ENCODE assay signal across 31 cellular contexts in genomic region chr12:128266086-128266485, GRCh38. TPM values are rescaled to one million over a fixed set of nuclear protein-coding genes. Genes with fewer than 3 reads are reported as not detected.
DNase-seq lines count a peak whose midpoint lies in the region; ATAC-seq and TF ChIP-seq lines count a peak whose summit lies in the region.
"Had no signal": no experiment of that assay in that cellular context is flagged by ENCODE, and none has a peak within 500 bp of the region (broad histone marks: within the 10 kb centered on the region; RNA-seq: fewer than 3 reads in every experiment).

No MANE protein-coding gene starts in this region.

- in situ Hi-C loops in GM13976 (cut with MboI; ENCODE audit: low sequenced_read_pairs, unreplicated experiment) = no loop called here

- H3K27ac Mint-ChIP-seq in chondrocyte (ENCODE audit: unreplicated experiment) (no peak overlapping the region), progenitor cell of endocrine pancreas (no peak overlapping the region)
- H3K27ac Mint-ChIP-seq: activated naive CD8-positive, alpha-beta T cell treated with anti-CD3 and anti-CD28 coated beads for 36 hours; IgD-negative memory B cell had no signal

- no peaks in the 10 kb centered on the region for H3K36me3 Mint-ChIP-seq in chondrocyte (ENCODE audit: low read depth)
- no peaks in the 10 kb centered on the region for H3K36me3 Mint-ChIP-seq in progenitor cell of endocrine pancreas (ENCODE audit: insufficient read depth)
- H3K36me3 Mint-ChIP-seq: activated naive CD8-positive, alpha-beta T cell treated with anti-CD3 and anti-CD28 coated beads for 36 hours; IgD-negative memory B cell had no signal

- peaks cover 22% of the 10 kb centered on the region for H3K27me3 ChIP-seq in adrenal gland
- H3K27me3 ChIP-seq in thyroid gland = no peaks in the 10 kb centered on the region

- intact Hi-C loops in adrenal gland (cut with DNase I) (loop anchor here in 1 of 2 donors (10.0 kb wide), 1 partner anchor 1649 kb away; no protein-coding TSS in a partner anchor), thyroid gland (cut with DNase I) (no loop called here)

- H3K9me3 Mint-ChIP-seq in chondrocyte (ENCODE audit: low read depth) = peaks cover 16% of the 10 kb centered on the region
- H3K9me3 Mint-ChIP-seq in progenitor cell of endocrine pancreas (ENCODE audit: low read depth) = peaks cover 8% of the 10 kb centered on the region
- H3K9me3 Mint-ChIP-seq: stimulated activated naive B cell treated with anti-CD40 and anti-IgM and Interleukin-4, amounts not matched to agents 10 μg/mL and 1 μg/mL and 100 μg/mL, for 72 hours had no signal

- H3K4me1 ChIP-seq in adrenal gland (replicated peaks in 1 of 2) = peaks cover 0 to 3% of the 10 kb centered on the region in 2 donors
- H3K4me1 ChIP-seq in thyroid gland = peaks cover 0 to 12% of the 10 kb centered on the region in 2 donors
- H3K4me1 ChIP-seq: foreskin keratinocyte had no signal

- H3K4me3 ChIP-seq in iPS-18c (ENCODE audit: insufficient read depth, low read depth, low read length) (peak overlapping the region; percentile 53; the same call in 1 of the 2 replicates), adrenal gland (no peak overlapping the region), thyroid gland (replicated peaks in 1 of 3) (no peak overlapping the region)
- H3K4me3 ChIP-seq: lung, thoracic aorta had no signal

- H3K27me3 Mint-ChIP-seq in chondrocyte (ENCODE audit: low read depth) = peaks cover 54% of the 10 kb centered on the region
- H3K27me3 Mint-ChIP-seq in progenitor cell of endocrine pancreas = peaks cover 35% of the 10 kb centered on the region

- H3K4me3 Mint-ChIP-seq in chondrocyte (ENCODE audit: unreplicated experiment) (peak overlapping the region; percentile 54), progenitor cell of endocrine pancreas (ENCODE audit: low read depth) (peak overlapping the region; percentile 56)
- H3K4me3 Mint-ChIP-seq: activated naive CD8-positive, alpha-beta T cell treated with anti-CD3 and anti-CD28 coated beads for 36 hours; stimulated activated naive B cell treated with anti-CD40 and anti-IgM and Interleukin-4, amounts not matched to agents 10 μg/mL and 1 μg/mL and 100 μg/mL, for 72 hours had no signal

- H3K4me1 Mint-ChIP-seq in chondrocyte (ENCODE audit: low read depth) (peaks cover 10% of the 10 kb centered on the region), progenitor cell of endocrine pancreas (ENCODE audit: low read depth) (peaks cover 8% of the 10 kb centered on the region)
- H3K4me1 Mint-ChIP-seq: activated naive CD8-positive, alpha-beta T cell treated with anti-CD3 and anti-CD28 coated beads for 36 hours; IgD-negative memory B cell had no signal

- H3K9me3 ChIP-seq in iPS-18c (ENCODE audit: control insufficient read depth, insufficient read depth, low read length) (peaks cover 6% of the 10 kb centered on the region), adrenal gland (replicated peaks in 1 of 3) (no peaks in the 10 kb centered on the region), thyroid gland (no peaks in the 10 kb centered on the region)
- H3K9me3 ChIP-seq: thoracic aorta had no signal

- ATAC-seq in HG03460 (IDR thresholded peaks at IDR 0.05; ENCODE audit: unreplicated experiment) = no peak
- ATAC-seq: foreskin keratinocyte; stimulated activated naive B cell treated with anti-CD40 and anti-IgM and Interleukin-4, amounts not matched to agents 10 μg/mL and 1 μg/mL and 100 μg/mL, for 72 hours had no signal

- H3K27ac ChIP-seq in adrenal gland (no peak overlapping the region), thyroid gland (no peak overlapping the region)
- H3K27ac ChIP-seq: C4-2B, foreskin keratinocyte, HL-60, thoracic aorta, VCaP had no signal

- DNase-seq in GM13976 (ENCODE audit: low spot score) (peak; percentile 23), chondrocyte (ENCODE audit: low spot score) (no peak), progenitor cell of endocrine pancreas (ENCODE audit: low spot score, unreplicated experiment) (no peak), adrenal gland (no peak), NCI-H1105 treated with DMSO at 0.1 percent for 48 hours (lab: John Stamatoyannopoulos, UW) (no peak), thyroid gland (no peak)
- DNase-seq: activated CD4-positive, alpha-beta T cell treated with anti-CD3 and anti-CD28 coated beads, Interleukin-2, amount 50 U/mL, for 1 hour; activated CD8-positive, alpha-beta memory T cell treated with anti-CD3 and anti-CD28 coated beads, Interleukin-2, amount 50 U/mL, for 4 hours; activated naive CD8-positive, alpha-beta T cell treated with anti-CD3 and anti-CD28 coated beads for 36 hours; Calu3; effector CD8-positive, alpha-beta T cell; erythroblast; foreskin keratinocyte; kidney; NCI-H2081 treated with DMSO at 0.1 percent for 48 hours; NCI-H446; OCI-M1; stimulated activated CD4-positive, alpha-beta T cell treated with anti-CD3 and anti-CD28 coated beads, Interleukin-12 subunit alpha, Interleukin-12 subunit beta, amount 100 ng/mL, for 4 hours; stimulated activated CD4-positive, alpha-beta T cell treated with anti-CD3 and anti-CD28 coated beads, Interleukin-4, amount 100 ng/mL, for 24 hours; stimulated activated naive B cell treated with anti-CD40 and anti-IgM and Interleukin-4, amounts not matched to agents 10 μg/mL and 1 μg/mL and 100 μg/mL, for 72 hours had no signal

- 9 to 14% (median 12%) methylated on average over 4 to 12 of the region's 12 CpGs for WGBS in adrenal gland, 4 donors
- WGBS in thyroid gland, 2 donors = 12 to 18% methylated on average over 11 to 12 of the region's 12 CpGs

- TF ChIP-seq POLR2A in adrenal gland (IDR thresholded peaks at IDR 0.05) = no peak
- TF ChIP-seq POLR2A in thyroid gland (IDR thresholded peaks at IDR 0.05) = no peak

- H3K36me3 ChIP-seq in adrenal gland (replicated peaks in 1 of 2) (no peaks in the 10 kb centered on the region), thyroid gland (no peaks in the 10 kb centered on the region)
- H3K36me3 ChIP-seq: thoracic aorta had no signal

- no peak for TF ChIP-seq CTCF in GM13976 (IDR thresholded peaks at IDR 0.05; ENCODE audit: borderline replicate concordance, control extremely low read depth, extremely low read depth, insufficient read depth, missing control alignments)
- TF ChIP-seq CTCF in chondrocyte (IDR thresholded peaks at IDR 0.05) = no peak
- TF ChIP-seq CTCF in progenitor cell of endocrine pancreas (IDR thresholded peaks at IDR 0.05; ENCODE audit: unreplicated experiment) = no peak
- no peak for TF ChIP-seq CTCF in adrenal gland (IDR thresholded peaks at IDR 0.05)
- no peak for TF ChIP-seq CTCF in thyroid gland (IDR thresholded peaks at IDR 0.05)

RNA-seq across cellular contexts. Expression of gene TMEM132C, which starts 0.9 kb away (rescaled TPM):
- total RNA-seq in chondrocyte (not detected in 3 replicates), progenitor cell of endocrine pancreas (0.29 and 0.31 TPM in 2 replicates), adrenal gland (1 to 10 TPM; 1.4 to 4.2 (median 2.5) TPM), thyroid gland (1 to 10 TPM in 2 of 4 donors, under 1 TPM in 2; 0.27 to 2.5 (median 1.0) TPM)
- 1 to 10 TPM; 1.2 to 3.7 (median 3.3) TPM for polyA plus RNA-seq in adrenal gland
- total RNA-seq: activated naive CD8-positive, alpha-beta T cell treated with anti-CD3 and anti-CD28 coated beads for 36 hours; astrocyte; Calu3; foreskin keratinocyte; osteocyte; T-helper 2 cell treated with Interferon-gamma antibody and Interleukin-4, amounts not matched to agents 100 ng/mL and 5 ng/mL, for 36 hours had no signal
- polyA plus RNA-seq: foreskin keratinocyte, IgD-negative memory B cell had no signal
